Comparison of ENCODE assay signal across 13 cellular contexts in genomic region chr2:106575955-106576354, GRCh38.
A peak's percentile ranks its signal among the peaks of the same experiment; 100 is the strongest.
DNase-seq lines count a peak whose midpoint lies in the region; ATAC-seq, FAIRE-seq and TF ChIP-seq lines count a peak whose summit lies in the region.
"Had no signal": no experiment of that assay in that cellular context is flagged by ENCODE, and none has a peak within 500 bp of the region (broad histone marks: within the 10 kb centered on the region; RNA-seq: fewer than 3 reads in every experiment).

No MANE protein-coding gene starts in this region.

- H3K27ac Mint-ChIP-seq in chondrocyte (ENCODE audit: unreplicated experiment): peak overlapping the region; percentile 97
- H3K27ac Mint-ChIP-seq: activated naive CD8-positive, alpha-beta T cell had no signal

- H3K4me3 Mint-ChIP-seq in chondrocyte (ENCODE audit: unreplicated experiment): peak overlapping the region; percentile 14
- H3K4me3 Mint-ChIP-seq: activated naive CD8-positive, alpha-beta T cell had no signal

- H3K27me3 Mint-ChIP-seq in chondrocyte (ENCODE audit: low read depth): no peaks in the 10 kb centered on the region

- no peak for TF ChIP-seq CTCF in chondrocyte (IDR thresholded peaks at IDR 0.05)

- H3K9me3 Mint-ChIP-seq in chondrocyte (ENCODE audit: low read depth): no peaks in the 10 kb centered on the region

- DNase-seq in NCI-H748 (lab: John Stamatoyannopoulos, UW; ENCODE audit: unreplicated experiment) (peak; percentile 25), NCI-H748 treated with DMSO at 0.1 percent for 48 hours (lab: John Stamatoyannopoulos, UW) (no peak), chondrocyte (ENCODE audit: low spot score) (no peak), kidney tubule cell (ENCODE audit: low spot score) (peak; percentile 50), urothelium cell line (ENCODE audit: low spot score) (peak; percentile 91), GM19240 (ENCODE audit: insufficient read length, low spot score) (no peak)
- DNase-seq in activated CD4-positive, CD25-positive, alpha-beta regulatory T cell (lab: John Stamatoyannopoulos, UW): no peak
- DNase-seq: NCI-H1092 treated with DMSO at 0.1 percent for 48 hours, T-helper 2 cell had no signal

- no peak for ATAC-seq in HG03439 (IDR thresholded peaks at IDR 0.05; ENCODE audit: unreplicated experiment)
- ATAC-seq: A549 had no signal

- peak; percentile 83 for FAIRE-seq in urothelium cell line (lab: Jason Lieb, UNC)
- FAIRE-seq: A549, GM18507 had no signal

- H3K4me1 Mint-ChIP-seq in chondrocyte (ENCODE audit: low read depth): peaks cover 46% of the 10 kb centered on the region

- no peaks in the 10 kb centered on the region for H3K36me3 Mint-ChIP-seq in chondrocyte (ENCODE audit: low read depth)
- H3K36me3 Mint-ChIP-seq: activated naive CD8-positive, alpha-beta T cell had no signal

Comparison
In these comparisons a context has a peak if more than half of its experiments do, and no peak if none do; other contexts are left out.
1. DNase-seq: peak in NCI-H748 (single experiment), kidney tubule cell (single experiment) and urothelium cell line (single experiment); none in NCI-H748 treated with DMSO at 0.1 percent for 48 hours (single experiment), chondrocyte (single experiment), activated CD4-positive, CD25-positive, alpha-beta regulatory T cell (0 of 4) and GM19240 (single experiment).